Comparison of ENCODE assay signal across 18 cellular contexts in genomic region chr7:117098457-117098856, GRCh38.
DNase-seq lines count a peak whose midpoint lies in the region; TF ChIP-seq lines count a peak whose summit lies in the region.
"Had no signal": no experiment of that assay in that cellular context is flagged by ENCODE, and none has a peak within 500 bp of the region (broad histone marks: within the 10 kb centered on the region; RNA-seq: fewer than 3 reads in every experiment).

No MANE protein-coding gene starts in this region.

- DNase-seq in HS-5 (ENCODE audit: low read depth): peak; percentile 73
- peak; percentile 97 for DNase-seq in astrocyte of the spinal cord (ENCODE audit: low read depth, low spot score)
- peak; percentile 12 for DNase-seq in foreskin melanocyte
- no peak for DNase-seq in cerebellum (ENCODE audit: low spot score)
- no peak for DNase-seq in mesendoderm
- no peak for DNase-seq in NCI-H1092 treated with DMSO at 0.1 percent for 48 hours (lab: John Stamatoyannopoulos, UW)
- no peak for DNase-seq in adrenal gland
- DNase-seq: activated CD4-positive, alpha-beta T cell treated with anti-CD3 and anti-CD28 coated beads, Interleukin-2, amount 50 U/mL, for 48 hours; activated effector memory CD4-positive, alpha-beta T cell treated with anti-CD3 and anti-CD28 coated beads, Interleukin-2, amount 50 U/mL, for 16 hours; KBM-7; left ventricle myocardium superior; stimulated activated CD4-positive, alpha-beta T cell treated with anti-CD3 and anti-CD28 coated beads, Interleukin-15, amount 100 ng/mL, for 24 hours; stimulated activated CD8-positive, alpha-beta memory T cell treated with anti-CD3 and anti-CD28 coated beads, Interleukin-4, amount 100 ng/mL, for 48 hours; T-helper 2 cell; uterus had no signal

- WGBS in mesendoderm (ENCODE audit: extremely low coverage, insufficient coverage, low lambda C conversion rate): no CpG with 5 or more reads among the region's 1 CpG
- 39 to 62% (median 59%) methylated on average over 1 of the region's 1 CpG for whole genome bisulfite sequencing in adrenal gland, 4 donors

- intact Hi-C loops in adrenal gland (cut with DNase I): no loop called here

- H3K4me1 ChIP-seq in ACC112 (ENCODE audit: control insufficient read depth, insufficient read depth, low read length, unreplicated experiment) (peaks cover 6% of the 10 kb centered on the region), mesendoderm (ENCODE audit: control insufficient read depth, low read depth, low read length) (no peaks in the 10 kb centered on the region), adrenal gland (replicated peaks in 1 of 2) (peaks cover 0 to 9% of the 10 kb centered on the region in 2 donors)
- H3K4me1 ChIP-seq: A549, uterus had no signal

- H3K23ac ChIP-seq in mesendoderm (ENCODE audit: low read length): no peak overlapping the region

- H3K4me3 ChIP-seq in ACC112 (ENCODE audit: low read depth, low read length) (peak overlapping the region; percentile 14; the same call in 1 of the 2 replicates), astrocyte of the spinal cord (ENCODE audit: low read depth, low read length) (no peak overlapping the region), mesendoderm (ENCODE audit: low read length) (no peak overlapping the region), adrenal gland (no peak overlapping the region)
- H3K4me3 ChIP-seq: A549, uterus had no signal

- H2AFZ ChIP-seq in ACC112 (ENCODE audit: low read length, unreplicated experiment): no peak overlapping the region

- TF ChIP-seq CTCF in astrocyte of the spinal cord (IDR thresholded peaks at IDR 0.05; ENCODE audit: low read depth, low read length) (no peak), adrenal gland (IDR thresholded peaks at IDR 0.05) (no peak)

- H3K36me3 ChIP-seq in ACC112 (ENCODE audit: insufficient read depth, low read length): no peaks in the 10 kb centered on the region
- H3K36me3 ChIP-seq in mesendoderm (ENCODE audit: control insufficient read depth, insufficient read depth, low read length): no peaks in the 10 kb centered on the region
- H3K36me3 ChIP-seq in adrenal gland (replicated peaks in 1 of 2): no peaks in the 10 kb centered on the region
- H3K36me3 ChIP-seq: neutrophil, uterus had no signal

- peaks cover 6% of the 10 kb centered on the region for H3K79me2 ChIP-seq in ACC112 (ENCODE audit: control insufficient read depth, insufficient read depth, low read length, unreplicated experiment)
- no peaks in the 10 kb centered on the region for H3K79me2 ChIP-seq in mesendoderm (ENCODE audit: control insufficient read depth, insufficient read depth, low read length)

- H3K4ac ChIP-seq in mesendoderm (ENCODE audit: low read depth, low read length): no peak overlapping the region

- H3K27ac ChIP-seq in ACC112 (ENCODE audit: low read depth, low read length) (peak overlapping the region; percentile 76), mesendoderm (ENCODE audit: low read depth, low read length) (no peak overlapping the region), adrenal gland (no peak overlapping the region)
- H3K27ac ChIP-seq: A549, neutrophil, uterus had no signal

- H2BK15ac ChIP-seq in mesendoderm (replicated peaks; ENCODE audit: low read depth): no peak overlapping the region

- no peak overlapping the region for H4K5ac ChIP-seq in mesendoderm (ENCODE audit: low read length)

- no peaks in the 10 kb centered on the region for H3K79me1 ChIP-seq in mesendoderm (ENCODE audit: low read length)

- no peak overlapping the region for H3K18ac ChIP-seq in mesendoderm (ENCODE audit: low read length)

- no peak overlapping the region for H2AK5ac ChIP-seq in mesendoderm (ENCODE audit: low read length)

- no peak for TF ChIP-seq POLR2A in adrenal gland (IDR thresholded peaks at IDR 0.05)

- H3K4me2 ChIP-seq in mesendoderm (ENCODE audit: low read length): no peak overlapping the region
- H3K4me2 ChIP-seq: A549 had no signal

- peaks cover 0 to 5% (median 0%) of the 10 kb centered on the region in 3 donors for H3K9me3 ChIP-seq in adrenal gland (replicated peaks in 1 of 3)
- H3K9me3 ChIP-seq: A549, neutrophil, uterus had no signal

- no peaks in the 10 kb centered on the region for H3K27me3 ChIP-seq in ACC112 (ENCODE audit: insufficient read depth, low read length)
- no peaks in the 10 kb centered on the region for H3K27me3 ChIP-seq in mesendoderm (ENCODE audit: insufficient read depth, low read length, poor library complexity)
- H3K27me3 ChIP-seq in adrenal gland: no peaks in the 10 kb centered on the region
- H3K27me3 ChIP-seq: neutrophil, uterus had no signal

- H3K9ac ChIP-seq in mesendoderm (ENCODE audit: low read length): no peak overlapping the region

- no peak overlapping the region for H2BK5ac ChIP-seq in mesendoderm (ENCODE audit: low read length)

- in situ Hi-C loops in astrocyte of the spinal cord (cut with HindIII; ENCODE audit: low sequenced_read_pairs): no loop called here

- no peak overlapping the region for H2BK120ac ChIP-seq in mesendoderm (ENCODE audit: low read depth, low read length)

- H3K56ac ChIP-seq in mesendoderm (ENCODE audit: low read length): no peak overlapping the region

- no peak overlapping the region for H4K8ac ChIP-seq in mesendoderm (ENCODE audit: low read depth, low read length)

Comparison
In these comparisons a context has a peak if more than half of its experiments do, and no peak if none do; other contexts are left out.
1. DNase-seq: peak in HS-5 (single experiment), astrocyte of the spinal cord (single experiment) and foreskin melanocyte (single experiment); none in cerebellum (single experiment), mesendoderm (single experiment), NCI-H1092 treated with DMSO at 0.1 percent for 48 hours (single experiment) and adrenal gland (0 of 7).